ENCODE assay signal across 1 cellular context in the genomic region with DNA sequence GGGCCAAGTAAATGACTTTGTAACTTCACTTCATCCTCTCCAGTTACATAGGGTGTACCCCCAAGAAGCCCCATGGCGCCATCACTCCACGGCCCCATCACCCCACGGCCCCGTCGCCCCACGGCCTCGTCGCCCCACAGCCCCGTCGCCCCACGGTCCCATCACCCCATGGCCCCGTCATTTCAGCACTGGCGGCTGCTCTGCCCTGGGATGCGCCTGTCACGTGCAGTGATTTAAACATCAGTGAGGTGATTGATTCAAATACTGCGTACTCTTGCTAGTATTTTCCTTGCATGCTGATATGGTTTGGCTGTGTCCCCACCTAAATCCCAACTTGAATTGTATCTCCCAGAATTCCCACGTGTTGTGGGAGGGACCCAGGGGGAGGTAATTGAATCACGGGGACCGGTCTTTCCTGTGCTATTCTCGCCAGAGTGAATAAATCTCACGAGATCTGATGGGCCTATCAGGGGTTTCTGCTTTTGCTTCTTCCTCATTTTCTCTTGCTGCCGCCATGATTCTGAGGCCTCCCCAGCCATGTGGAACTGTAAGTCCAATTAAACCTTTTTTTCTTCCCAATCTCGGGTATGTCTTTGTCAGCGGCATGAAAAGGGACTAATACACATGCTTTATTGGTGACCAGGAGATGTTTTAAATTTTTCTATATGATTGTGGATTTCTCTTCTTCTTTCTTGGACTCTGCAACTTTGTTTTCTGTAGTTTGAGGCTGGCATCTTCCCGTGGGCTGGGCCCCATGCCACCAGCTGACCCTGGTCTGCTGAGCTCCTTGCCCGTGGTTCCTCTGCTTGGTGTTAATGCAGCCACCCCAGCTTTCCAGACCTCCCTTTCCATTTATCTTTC.
TF ChIP-seq lines count a peak whose summit lies in the region.

No MANE protein-coding gene starts in this region.

TF ChIP-seq in GM12878, 131 proteins besides CTCF, POLR2A, EP300 and RAD21:
- TF ChIP-seq SPI1 (IDR thresholded peaks at IDR 0.05; ENCODE audit: borderline replicate concordance, insufficient read depth, low read depth, low read length), result peak; percentile 42; the same call in 1 of the 2 replicates
- 0 out of 2 replicates have a peak, but pooled peaks have one; percentile 15 for TF ChIP-seq TBL1XR1 (IDR thresholded peaks at IDR 0.05; ENCODE audit: low read depth, low read length)
- TF ChIP-seq, protein P1, sequence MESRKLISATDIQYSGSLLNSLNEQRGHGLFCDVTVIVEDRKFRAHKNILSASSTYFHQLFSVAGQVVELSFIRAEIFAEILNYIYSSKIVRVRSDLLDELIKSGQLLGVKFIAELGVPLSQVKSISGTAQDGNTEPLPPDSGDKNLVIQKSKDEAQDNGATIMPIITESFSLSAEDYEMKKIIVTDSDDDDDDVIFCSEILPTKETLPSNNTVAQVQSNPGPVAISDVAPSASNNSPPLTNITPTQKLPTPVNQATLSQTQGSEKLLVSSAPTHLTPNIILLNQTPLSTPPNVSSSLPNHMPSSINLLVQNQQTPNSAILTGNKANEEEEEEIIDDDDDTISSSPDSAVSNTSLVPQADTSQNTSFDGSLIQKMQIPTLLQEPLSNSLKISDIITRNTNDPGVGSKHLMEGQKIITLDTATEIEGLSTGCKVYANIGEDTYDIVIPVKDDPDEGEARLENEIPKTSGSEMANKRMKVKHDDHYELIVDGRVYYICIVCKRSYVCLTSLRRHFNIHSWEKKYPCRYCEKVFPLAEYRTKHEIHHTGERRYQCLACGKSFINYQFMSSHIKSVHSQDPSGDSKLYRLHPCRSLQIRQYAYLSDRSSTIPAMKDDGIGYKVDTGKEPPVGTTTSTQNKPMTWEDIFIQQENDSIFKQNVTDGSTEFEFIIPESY (IDR thresholded peaks at IDR 0.05), result peak; percentile 66; the same call in 1 of the 2 replicates
- peak; percentile 94 for TF ChIP-seq CHD2 (IDR thresholded peaks at IDR 0.05; ENCODE audit: borderline replicate concordance, low read depth, low read length)
- TF ChIP-seq NBN (IDR thresholded peaks at IDR 0.05), result 0 out of 2 replicates have a peak, but pooled peaks have one; percentile 60
- TF ChIP-seq HCFC1 (IDR thresholded peaks at IDR 0.05; ENCODE audit: low read length), result 0 out of 2 replicates have a peak, but pooled peaks have one; percentile 14
- TF ChIP-seq BRCA1 (IDR thresholded peaks at IDR 0.05; ENCODE audit: low read depth, low read length), result peak; percentile 53; the same call in 1 of the 2 replicates
- no peak for TF ChIP-seq GABPA (IDR thresholded peaks at IDR 0.05; ENCODE audit: low read depth)
- TF ChIP-seq YY1 (IDR thresholded peaks at IDR 0.05; ENCODE audit: low read depth, low read length), result peak; percentile 89
- TF ChIP-seq SIN3A (IDR thresholded peaks at IDR 0.05; ENCODE audit: low read depth, low read length), result peak; percentile 48; the same call in 1 of the 2 replicates
- TF ChIP-seq, protein P2, sequence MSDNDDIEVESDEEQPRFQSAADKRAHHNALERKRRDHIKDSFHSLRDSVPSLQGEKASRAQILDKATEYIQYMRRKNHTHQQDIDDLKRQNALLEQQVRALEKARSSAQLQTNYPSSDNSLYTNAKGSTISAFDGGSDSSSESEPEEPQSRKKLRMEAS (IDR thresholded peaks at IDR 0.05; ENCODE audit: low read depth, low read length), result peak; percentile 38; the same call in 1 of the 2 replicates
- TF ChIP-seq KLF5 (IDR thresholded peaks at IDR 0.05; ENCODE audit: partially characterized antibody), result peak; percentile 44
- peak; percentile 88 for TF ChIP-seq MXI1 (IDR thresholded peaks at IDR 0.05; ENCODE audit: low read depth, low read length)
- TF ChIP-seq BCL11A (IDR thresholded peaks at IDR 0.05; ENCODE audit: low read depth, low read length), result no peak
- TF ChIP-seq SMAD5 (IDR thresholded peaks at IDR 0.05; ENCODE audit: low read depth), result no peak
- peak; percentile 66 for TF ChIP-seq RAD51 (IDR thresholded peaks at IDR 0.05)
- peak; percentile 48; the same call in 1 of the 2 replicates for TF ChIP-seq SMARCA5 (IDR thresholded peaks at IDR 0.05)
- TF ChIP-seq BHLHE40 (IDR thresholded peaks at IDR 0.05; ENCODE audit: borderline replicate concordance in 1 of 2, low read depth in 2 of 2, low read length in 1 of 2), result peak in 1 of 2 experiments; percentile 64; a peak in 1 of 4 replicates
- TF ChIP-seq, protein P3, sequence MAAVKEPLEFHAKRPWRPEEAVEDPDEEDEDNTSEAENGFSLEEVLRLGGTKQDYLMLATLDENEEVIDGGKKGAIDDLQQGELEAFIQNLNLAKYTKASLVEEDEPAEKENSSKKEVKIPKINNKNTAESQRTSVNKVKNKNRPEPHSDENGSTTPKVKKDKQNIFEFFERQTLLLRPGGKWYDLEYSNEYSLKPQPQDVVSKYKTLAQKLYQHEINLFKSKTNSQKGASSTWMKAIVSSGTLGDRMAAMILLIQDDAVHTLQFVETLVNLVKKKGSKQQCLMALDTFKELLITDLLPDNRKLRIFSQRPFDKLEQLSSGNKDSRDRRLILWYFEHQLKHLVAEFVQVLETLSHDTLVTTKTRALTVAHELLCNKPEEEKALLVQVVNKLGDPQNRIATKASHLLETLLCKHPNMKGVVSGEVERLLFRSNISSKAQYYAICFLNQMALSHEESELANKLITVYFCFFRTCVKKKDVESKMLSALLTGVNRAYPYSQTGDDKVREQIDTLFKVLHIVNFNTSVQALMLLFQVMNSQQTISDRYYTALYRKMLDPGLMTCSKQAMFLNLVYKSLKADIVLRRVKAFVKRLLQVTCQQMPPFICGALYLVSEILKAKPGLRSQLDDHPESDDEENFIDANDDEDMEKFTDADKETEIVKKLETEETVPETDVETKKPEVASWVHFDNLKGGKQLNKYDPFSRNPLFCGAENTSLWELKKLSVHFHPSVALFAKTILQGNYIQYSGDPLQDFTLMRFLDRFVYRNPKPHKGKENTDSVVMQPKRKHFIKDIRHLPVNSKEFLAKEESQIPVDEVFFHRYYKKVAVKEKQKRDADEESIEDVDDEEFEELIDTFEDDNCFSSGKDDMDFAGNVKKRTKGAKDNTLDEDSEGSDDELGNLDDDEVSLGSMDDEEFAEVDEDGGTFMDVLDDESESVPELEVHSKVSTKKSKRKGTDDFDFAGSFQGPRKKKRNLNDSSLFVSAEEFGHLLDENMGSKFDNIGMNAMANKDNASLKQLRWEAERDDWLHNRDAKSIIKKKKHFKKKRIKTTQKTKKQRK (IDR thresholded peaks at IDR 0.05; ENCODE audit: low read depth, low read length), result no peak
- TF ChIP-seq PAX8 (IDR thresholded peaks at IDR 0.05), result peak; percentile 86; the same call in 1 of the 2 replicates
- TF ChIP-seq, protein P4, sequence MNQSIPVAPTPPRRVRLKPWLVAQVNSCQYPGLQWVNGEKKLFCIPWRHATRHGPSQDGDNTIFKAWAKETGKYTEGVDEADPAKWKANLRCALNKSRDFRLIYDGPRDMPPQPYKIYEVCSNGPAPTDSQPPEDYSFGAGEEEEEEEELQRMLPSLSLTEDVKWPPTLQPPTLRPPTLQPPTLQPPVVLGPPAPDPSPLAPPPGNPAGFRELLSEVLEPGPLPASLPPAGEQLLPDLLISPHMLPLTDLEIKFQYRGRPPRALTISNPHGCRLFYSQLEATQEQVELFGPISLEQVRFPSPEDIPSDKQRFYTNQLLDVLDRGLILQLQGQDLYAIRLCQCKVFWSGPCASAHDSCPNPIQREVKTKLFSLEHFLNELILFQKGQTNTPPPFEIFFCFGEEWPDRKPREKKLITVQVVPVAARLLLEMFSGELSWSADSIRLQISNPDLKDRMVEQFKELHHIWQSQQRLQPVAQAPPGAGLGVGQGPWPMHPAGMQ (IDR thresholded peaks at IDR 0.05; ENCODE audit: borderline replicate concordance), result peak; percentile 55; the same call in 1 of the 2 replicates
- no peak for TF ChIP-seq IKZF1 (conservative IDR thresholded peaks at IDR 0.05)
- TF ChIP-seq, protein P5, sequence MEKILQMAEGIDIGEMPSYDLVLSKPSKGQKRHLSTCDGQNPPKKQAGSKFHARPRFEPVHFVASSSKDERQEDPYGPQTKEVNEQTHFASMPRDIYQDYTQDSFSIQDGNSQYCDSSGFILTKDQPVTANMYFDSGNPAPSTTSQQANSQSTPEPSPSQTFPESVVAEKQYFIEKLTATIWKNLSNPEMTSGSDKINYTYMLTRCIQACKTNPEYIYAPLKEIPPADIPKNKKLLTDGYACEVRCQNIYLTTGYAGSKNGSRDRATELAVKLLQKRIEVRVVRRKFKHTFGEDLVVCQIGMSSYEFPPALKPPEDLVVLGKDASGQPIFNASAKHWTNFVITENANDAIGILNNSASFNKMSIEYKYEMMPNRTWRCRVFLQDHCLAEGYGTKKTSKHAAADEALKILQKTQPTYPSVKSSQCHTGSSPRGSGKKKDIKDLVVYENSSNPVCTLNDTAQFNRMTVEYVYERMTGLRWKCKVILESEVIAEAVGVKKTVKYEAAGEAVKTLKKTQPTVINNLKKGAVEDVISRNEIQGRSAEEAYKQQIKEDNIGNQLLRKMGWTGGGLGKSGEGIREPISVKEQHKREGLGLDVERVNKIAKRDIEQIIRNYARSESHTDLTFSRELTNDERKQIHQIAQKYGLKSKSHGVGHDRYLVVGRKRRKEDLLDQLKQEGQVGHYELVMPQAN (conservative IDR thresholded peaks at IDR 0.05), result peak; percentile 54; the same call in 1 of the 2 replicates
- TF ChIP-seq CBX5 (IDR thresholded peaks at IDR 0.05; ENCODE audit: low read depth), result no peak
- TF ChIP-seq, protein P6, sequence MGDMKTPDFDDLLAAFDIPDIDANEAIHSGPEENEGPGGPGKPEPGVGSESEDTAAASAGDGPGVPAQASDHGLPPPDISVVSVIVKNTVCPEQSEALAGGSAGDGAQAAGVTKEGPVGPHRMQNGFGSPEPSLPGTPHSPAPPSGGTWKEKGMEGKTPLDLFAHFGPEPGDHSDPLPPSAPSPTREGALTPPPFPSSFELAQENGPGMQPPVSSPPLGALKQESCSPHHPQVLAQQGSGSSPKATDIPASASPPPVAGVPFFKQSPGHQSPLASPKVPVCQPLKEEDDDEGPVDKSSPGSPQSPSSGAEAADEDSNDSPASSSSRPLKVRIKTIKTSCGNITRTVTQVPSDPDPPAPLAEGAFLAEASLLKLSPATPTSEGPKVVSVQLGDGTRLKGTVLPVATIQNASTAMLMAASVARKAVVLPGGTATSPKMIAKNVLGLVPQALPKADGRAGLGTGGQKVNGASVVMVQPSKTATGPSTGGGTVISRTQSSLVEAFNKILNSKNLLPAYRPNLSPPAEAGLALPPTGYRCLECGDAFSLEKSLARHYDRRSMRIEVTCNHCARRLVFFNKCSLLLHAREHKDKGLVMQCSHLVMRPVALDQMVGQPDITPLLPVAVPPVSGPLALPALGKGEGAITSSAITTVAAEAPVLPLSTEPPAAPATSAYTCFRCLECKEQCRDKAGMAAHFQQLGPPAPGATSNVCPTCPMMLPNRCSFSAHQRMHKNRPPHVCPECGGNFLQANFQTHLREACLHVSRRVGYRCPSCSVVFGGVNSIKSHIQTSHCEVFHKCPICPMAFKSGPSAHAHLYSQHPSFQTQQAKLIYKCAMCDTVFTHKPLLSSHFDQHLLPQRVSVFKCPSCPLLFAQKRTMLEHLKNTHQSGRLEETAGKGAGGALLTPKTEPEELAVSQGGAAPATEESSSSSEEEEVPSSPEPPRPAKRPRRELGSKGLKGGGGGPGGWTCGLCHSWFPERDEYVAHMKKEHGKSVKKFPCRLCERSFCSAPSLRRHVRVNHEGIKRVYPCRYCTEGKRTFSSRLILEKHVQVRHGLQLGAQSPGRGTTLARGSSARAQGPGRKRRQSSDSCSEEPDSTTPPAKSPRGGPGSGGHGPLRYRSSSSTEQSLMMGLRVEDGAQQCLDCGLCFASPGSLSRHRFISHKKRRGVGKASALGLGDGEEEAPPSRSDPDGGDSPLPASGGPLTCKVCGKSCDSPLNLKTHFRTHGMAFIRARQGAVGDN (IDR thresholded peaks at IDR 0.05), result peak; percentile 81
